In the genomic region with DNA sequence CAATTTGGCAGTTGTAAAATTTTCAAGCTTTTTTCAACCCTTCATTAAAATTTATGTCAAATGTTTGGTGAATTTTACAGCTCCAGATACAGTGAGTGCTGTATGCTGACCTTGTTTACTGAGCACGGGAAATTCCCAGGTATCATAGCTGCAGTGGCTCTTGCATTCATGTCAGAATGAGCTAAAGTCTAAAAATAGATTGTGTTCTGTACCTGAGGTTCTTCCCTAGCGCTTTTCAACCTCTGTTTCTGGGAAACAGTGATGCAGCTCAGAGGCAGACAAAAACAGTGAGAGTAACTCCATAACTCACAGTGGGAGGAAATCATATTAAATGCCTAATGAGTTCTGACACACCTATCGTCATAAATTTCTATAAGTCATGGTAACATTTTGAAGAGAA, we compare ENCODE assay signal across 11 cellular contexts.
DNase-seq lines count a peak whose midpoint lies in the region; ATAC-seq and TF ChIP-seq lines count a peak whose summit lies in the region.
"Had no signal": no experiment of that assay in that cellular context is flagged by ENCODE, and none has a peak within 500 bp of the region (broad histone marks: within the 10 kb centered on the region; RNA-seq: fewer than 3 reads in every experiment).

No MANE protein-coding gene starts in this region.

- peak; percentile 87 for ATAC-seq in HG03439 (IDR thresholded peaks at IDR 0.05; ENCODE audit: unreplicated experiment)
- ATAC-seq in T-helper 17 cell = no peak
- ATAC-seq: stimulated activated naive CD8-positive, alpha-beta T cell treated with anti-CD3 and anti-CD28 coated beads, Interleukin-15, amount 100 ng/mL, for 72 hours had no signal

- DNase-seq in GM10266 (ENCODE audit: extremely low spot score) (peak; percentile 12), GM20000 (ENCODE audit: low spot score) (peak; percentile 18), epithelial cell of proximal tubule (ENCODE audit: low read depth) (peak; percentile 22), AG20443 (ENCODE audit: low spot score) (no peak), T-helper 17 cell (no peak), NCI-H1694 treated with DMSO at 0.1 percent for 48 hours (lab: John Stamatoyannopoulos, UW) (no peak), tibial nerve (ENCODE audit: low spot score in 2 of 2) (no peak)
- DNase-seq: stimulated activated naive CD8-positive, alpha-beta T cell treated with anti-CD3 and anti-CD28 coated beads, Interleukin-15, amount 100 ng/mL, for 72 hours had no signal

- no peaks in the 10 kb centered on the region for H3K27me3 Mint-ChIP-seq in T-helper 17 cell
- H3K27me3 Mint-ChIP-seq: stimulated activated naive CD8-positive, alpha-beta T cell treated with anti-CD3 and anti-CD28 coated beads, Interleukin-15, amount 100 ng/mL, for 72 hours had no signal

- H3K36me3 Mint-ChIP-seq in T-helper 17 cell (ENCODE audit: low read depth) = no peaks in the 10 kb centered on the region
- H3K36me3 Mint-ChIP-seq: neural progenitor cell had no signal

- WGBS in tibial nerve, 2 donors = 79 to 85% methylated on average over 3 of the region's 3 CpGs

- H3K36me3 ChIP-seq in tibial nerve = no peaks in the 10 kb centered on the region
- H3K36me3 ChIP-seq: BLaER1 treated with 17β-estradiol and CSF1 and Interleukin-3, amounts not matched to agents 10 nM and 100 nM; neural progenitor cell had no signal

- H3K4me3 Mint-ChIP-seq in T-helper 17 cell = no peak overlapping the region
- H3K4me3 Mint-ChIP-seq: neural progenitor cell; stimulated activated naive CD8-positive, alpha-beta T cell treated with anti-CD3 and anti-CD28 coated beads, Interleukin-15, amount 100 ng/mL, for 72 hours had no signal

- H3K4me3 ChIP-seq in epithelial cell of proximal tubule (ENCODE audit: low read depth, low read length) (no peak overlapping the region), tibial nerve (no peak overlapping the region)
- H3K4me3 ChIP-seq: BLaER1 treated with 17β-estradiol and CSF1 and Interleukin-3, amounts not matched to agents 10 nM and 100 nM; neural progenitor cell had no signal

- TF ChIP-seq CTCF in GM10266 (IDR thresholded peaks at IDR 0.05; ENCODE audit: control insufficient read depth, insufficient read depth, low read depth, missing control alignments) (no peak), GM20000 (IDR thresholded peaks at IDR 0.05; ENCODE audit: extremely low read depth, missing control alignments) (no peak), epithelial cell of proximal tubule (conservative IDR thresholded peaks at IDR 0.05; ENCODE audit: low read depth, low read length) (no peak), tibial nerve (IDR thresholded peaks at IDR 0.05) (no peak)

- no peaks in the 10 kb centered on the region for H3K4me1 Mint-ChIP-seq in T-helper 17 cell
- H3K4me1 Mint-ChIP-seq: neural progenitor cell; stimulated activated naive CD8-positive, alpha-beta T cell treated with anti-CD3 and anti-CD28 coated beads, Interleukin-15, amount 100 ng/mL, for 72 hours had no signal

- no peaks in the 10 kb centered on the region for H3K9me3 ChIP-seq in T-helper 17 cell (ENCODE audit: control insufficient read depth, low read length, poor library complexity, severe bottlenecking)
- no peaks in the 10 kb centered on the region for H3K9me3 ChIP-seq in tibial nerve
- H3K9me3 ChIP-seq: BLaER1 treated with 17β-estradiol and CSF1 and Interleukin-3, amounts not matched to agents 10 nM and 100 nM had no signal

- TF ChIP-seq POLR2A in tibial nerve (IDR thresholded peaks at IDR 0.05) = no peak

- H3K4me1 ChIP-seq in tibial nerve = peaks cover 0 to 4% (median 0%) of the 10 kb centered on the region in 4 donors
- H3K4me1 ChIP-seq: BLaER1 treated with 17β-estradiol and CSF1 and Interleukin-3, amounts not matched to agents 10 nM and 100 nM; neural progenitor cell had no signal

- no peak overlapping the region for H3K27ac Mint-ChIP-seq in T-helper 17 cell
- H3K27ac Mint-ChIP-seq: neural progenitor cell; stimulated activated naive CD8-positive, alpha-beta T cell treated with anti-CD3 and anti-CD28 coated beads, Interleukin-15, amount 100 ng/mL, for 72 hours had no signal

- H3K27me3 ChIP-seq in tibial nerve = no peaks in the 10 kb centered on the region
- H3K27me3 ChIP-seq: BLaER1 treated with 17β-estradiol and CSF1 and Interleukin-3, amounts not matched to agents 10 nM and 100 nM; neural progenitor cell had no signal

- no peak for TF ChIP-seq EP300 in tibial nerve (IDR thresholded peaks at IDR 0.05)

- H3K27ac ChIP-seq in tibial nerve = no peak overlapping the region
- H3K27ac ChIP-seq: BLaER1 treated with 17β-estradiol and CSF1 and Interleukin-3, amounts not matched to agents 10 nM and 100 nM; neural progenitor cell had no signal

Comparison
In these comparisons a context has a peak if more than half of its experiments do, and no peak if none do; other contexts are left out.
1. DNase-seq: peak in GM10266 (single experiment), GM20000 (single experiment) and epithelial cell of proximal tubule (single experiment); none in AG20443 (single experiment), T-helper 17 cell (0 of 3), NCI-H1694 treated with DMSO at 0.1 percent for 48 hours (single experiment) and tibial nerve (0 of 2).